In genomic region chr1:235823684-235824083, GRCh38 we compare ENCODE assay signal across 1 cellular context.
TF ChIP-seq lines count a peak whose summit lies in the region.

No MANE protein-coding gene starts in this region.

TF ChIP-seq in GM23338, 12 proteins besides CTCF, POLR2A, EP300 and RAD21 (continued from another document):
- TF ChIP-seq ZNF462 (CRISPR knock-in tag; IDR thresholded peaks at IDR 0.05), result no peak
